12 cellular contexts compared by ENCODE assay signal in genomic region chr2:225028572-225028971, GRCh38. TPM values are rescaled to one million over a fixed set of nuclear protein-coding genes. Genes with fewer than 3 reads are reported as not detected.
"Had no signal": no experiment of that assay in that cellular context is flagged by ENCODE, and none has a peak within 500 bp of the region (broad histone marks: within the 10 kb centered on the region; RNA-seq: fewer than 3 reads in every experiment).

No MANE protein-coding gene starts in this region.

- H3K4me3 ChIP-seq: adrenal gland, cardiac muscle cell, pancreas, spleen, tibial artery, vagina had no signal

- H3K27ac ChIP-seq: adrenal gland, cardiac muscle cell, epithelial cell of prostate, pancreas, spleen, tibial artery, vagina had no signal

- H3K36me3 ChIP-seq: adrenal gland, cardiac muscle cell, pancreas, spleen, tibial artery, vagina had no signal

- ATAC-seq: sciatic nerve had no signal

- H3K9me3 ChIP-seq: adrenal gland, pancreas, spleen, tibial artery, vagina had no signal

- H3K27me3 ChIP-seq: adrenal gland, cardiac muscle cell, pancreas, spleen, tibial artery, vagina had no signal

- DNase-seq: activated CD4-positive, CD25-positive, alpha-beta regulatory T cell; activated gamma-delta T cell; activated T-cell treated with anti-CD3 and anti-CD28 coated beads, Interleukin-2, amount 50 U/mL, for 48 hours; adrenal gland; foreskin melanocyte; pancreas; spleen; tibial artery had no signal

RNA-seq across cellular contexts. Expression of gene DOCK10, which starts 13.7 kb away (rescaled TPM):
- total RNA-seq: cardiac muscle cell had no signal
- polyA plus RNA-seq: cardiac muscle cell had no signal
